ENCODE assay signal across 25 cellular contexts in the genomic region with DNA sequence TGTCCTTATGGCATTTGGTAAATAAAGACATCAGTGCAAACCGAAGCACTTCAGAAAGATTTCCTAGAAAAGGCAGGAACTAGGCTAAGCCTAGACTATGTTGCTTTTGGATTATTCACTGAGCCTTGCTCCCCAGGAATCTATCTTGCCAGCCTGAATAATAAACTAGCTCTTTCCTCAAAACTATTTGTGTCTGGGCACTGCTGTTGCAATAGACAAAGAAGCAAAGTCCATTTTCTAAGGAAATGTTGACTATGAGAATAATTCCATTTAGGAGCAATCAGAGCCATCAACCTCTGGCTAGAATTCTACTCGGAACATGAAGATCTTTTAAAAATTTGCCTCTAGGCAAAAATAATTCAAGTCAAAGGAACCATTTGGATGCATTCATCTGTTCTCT.
"Had no signal": no experiment of that assay in that cellular context is flagged by ENCODE, and none has a peak within 500 bp of the region (broad histone marks: within the 10 kb centered on the region; RNA-seq: fewer than 3 reads in every experiment).

No MANE protein-coding gene starts in this region.

- H3K36me3 ChIP-seq: gastrocnemius medialis, heart left ventricle, prostate gland, right atrium auricular region, sigmoid colon, stomach, tibial artery, upper lobe of right lung, uterus had no signal

- ATAC-seq: gastrocnemius medialis; heart left ventricle; naive thymus-derived CD4-positive, alpha-beta T cell; stimulated activated effector memory CD8-positive, alpha-beta T cell treated with anti-CD3 and anti-CD28 coated beads, Interleukin-12 subunit alpha, Interleukin-12 subunit beta, amount 100 ng/mL, for 72 hours; upper lobe of right lung had no signal

- H3K9me3 ChIP-seq: gastrocnemius medialis, prostate gland, right atrium auricular region, sigmoid colon, testis, tibial artery, upper lobe of right lung, uterus had no signal

- DNase-seq: cerebellar nuclear complex; cortex of kidney; effector CD4-positive, alpha-beta T cell; foreskin fibroblast; gastrocnemius medialis; heart left ventricle; hippocampal formation; immature natural killer cell; mesendoderm; midbrain; naive thymus-derived CD4-positive, alpha-beta T cell; nucleus accumbens; sigmoid colon; stimulated activated CD4-positive, alpha-beta T cell treated with anti-CD3 and anti-CD28 coated beads, Interleukin-2, amount 100 ng/mL, for 24 hours; stimulated activated CD4-positive, alpha-beta T cell treated with anti-CD3 and anti-CD28 coated beads, Interleukin-4, amount 100 ng/mL, for 24 hours; stimulated activated naive CD4-positive, alpha-beta T cell treated with Interleukin-2 at 50 U/mL for 16 hours; stomach; testis; tibial artery; upper lobe of right lung; uterus had no signal

- H3K27ac ChIP-seq: gastrocnemius medialis, heart left ventricle, prostate gland, right atrium auricular region, sigmoid colon, stomach, testis, tibial artery, upper lobe of right lung, uterus had no signal

- H3K27ac Mint-ChIP-seq: immature natural killer cell; naive thymus-derived CD4-positive, alpha-beta T cell; nephron; stimulated activated effector memory CD8-positive, alpha-beta T cell treated with anti-CD3 and anti-CD28 coated beads, Interleukin-12 subunit alpha, Interleukin-12 subunit beta, amount 100 ng/mL, for 72 hours had no signal

- H3K36me3 Mint-ChIP-seq: immature natural killer cell; stimulated activated effector memory CD8-positive, alpha-beta T cell treated with anti-CD3 and anti-CD28 coated beads, Interleukin-12 subunit alpha, Interleukin-12 subunit beta, amount 100 ng/mL, for 72 hours had no signal

- H3K4me3 ChIP-seq: gastrocnemius medialis, heart left ventricle, prostate gland, right atrium auricular region, sigmoid colon, stomach, testis, tibial artery, upper lobe of right lung, uterus had no signal

- H3K4me1 Mint-ChIP-seq: immature natural killer cell; stimulated activated effector memory CD8-positive, alpha-beta T cell treated with anti-CD3 and anti-CD28 coated beads, Interleukin-12 subunit alpha, Interleukin-12 subunit beta, amount 100 ng/mL, for 72 hours had no signal

- H3K27me3 ChIP-seq: right atrium auricular region, testis, uterus had no signal

- H3K9me3 Mint-ChIP-seq: immature natural killer cell; stimulated activated effector memory CD8-positive, alpha-beta T cell treated with anti-CD3 and anti-CD28 coated beads, Interleukin-12 subunit alpha, Interleukin-12 subunit beta, amount 100 ng/mL, for 72 hours had no signal

- H3K4me3 Mint-ChIP-seq: immature natural killer cell; naive thymus-derived CD4-positive, alpha-beta T cell; nephron; stimulated activated effector memory CD8-positive, alpha-beta T cell treated with anti-CD3 and anti-CD28 coated beads, Interleukin-12 subunit alpha, Interleukin-12 subunit beta, amount 100 ng/mL, for 72 hours had no signal

- H3K4me1 ChIP-seq: gastrocnemius medialis, prostate gland, right atrium auricular region, tibial artery, upper lobe of right lung, uterus had no signal
